ENCODE assay signal across 1 cellular context in the genomic region with DNA sequence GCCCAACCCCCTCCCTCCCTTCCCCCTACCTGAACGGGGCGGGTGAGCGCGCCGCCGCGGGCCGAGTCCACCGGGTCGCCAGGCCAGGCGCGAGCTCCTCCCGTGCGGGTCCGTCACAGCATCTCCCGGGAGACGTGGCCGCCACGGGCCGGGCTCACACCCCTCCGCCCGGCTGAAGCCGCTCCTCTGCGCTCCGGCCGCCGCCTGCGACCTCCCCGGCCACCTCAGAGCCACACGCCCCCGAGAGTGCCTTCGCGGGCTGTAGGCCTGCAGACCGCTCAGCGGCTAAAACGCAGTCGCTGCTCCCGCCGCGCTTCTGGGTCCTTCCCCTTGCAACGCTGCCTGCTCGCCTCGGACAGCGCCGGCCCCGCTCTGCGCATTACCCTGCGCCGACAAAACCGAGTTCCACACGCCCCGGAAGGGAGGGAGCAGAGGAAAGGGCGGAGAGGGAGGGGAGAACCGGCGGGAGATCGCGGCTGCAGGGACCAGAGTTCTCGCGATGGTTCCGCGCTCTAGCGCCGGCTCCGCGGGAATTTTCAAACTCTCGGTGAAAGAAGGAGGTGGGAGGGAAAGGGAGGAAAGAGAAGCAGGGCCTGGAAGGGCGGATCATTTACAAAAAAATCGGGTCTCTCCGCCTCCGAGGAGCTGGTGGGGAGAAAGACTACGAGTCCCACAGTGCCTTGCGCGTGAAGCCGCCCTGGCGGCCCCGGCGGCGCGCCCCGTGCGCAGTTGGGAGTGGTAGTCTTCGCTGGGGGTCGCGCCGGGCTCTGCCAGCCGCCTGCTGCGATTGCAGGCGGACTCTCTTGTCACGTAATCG.
TF ChIP-seq lines count a peak whose summit lies in the region.

A gene with protein sequence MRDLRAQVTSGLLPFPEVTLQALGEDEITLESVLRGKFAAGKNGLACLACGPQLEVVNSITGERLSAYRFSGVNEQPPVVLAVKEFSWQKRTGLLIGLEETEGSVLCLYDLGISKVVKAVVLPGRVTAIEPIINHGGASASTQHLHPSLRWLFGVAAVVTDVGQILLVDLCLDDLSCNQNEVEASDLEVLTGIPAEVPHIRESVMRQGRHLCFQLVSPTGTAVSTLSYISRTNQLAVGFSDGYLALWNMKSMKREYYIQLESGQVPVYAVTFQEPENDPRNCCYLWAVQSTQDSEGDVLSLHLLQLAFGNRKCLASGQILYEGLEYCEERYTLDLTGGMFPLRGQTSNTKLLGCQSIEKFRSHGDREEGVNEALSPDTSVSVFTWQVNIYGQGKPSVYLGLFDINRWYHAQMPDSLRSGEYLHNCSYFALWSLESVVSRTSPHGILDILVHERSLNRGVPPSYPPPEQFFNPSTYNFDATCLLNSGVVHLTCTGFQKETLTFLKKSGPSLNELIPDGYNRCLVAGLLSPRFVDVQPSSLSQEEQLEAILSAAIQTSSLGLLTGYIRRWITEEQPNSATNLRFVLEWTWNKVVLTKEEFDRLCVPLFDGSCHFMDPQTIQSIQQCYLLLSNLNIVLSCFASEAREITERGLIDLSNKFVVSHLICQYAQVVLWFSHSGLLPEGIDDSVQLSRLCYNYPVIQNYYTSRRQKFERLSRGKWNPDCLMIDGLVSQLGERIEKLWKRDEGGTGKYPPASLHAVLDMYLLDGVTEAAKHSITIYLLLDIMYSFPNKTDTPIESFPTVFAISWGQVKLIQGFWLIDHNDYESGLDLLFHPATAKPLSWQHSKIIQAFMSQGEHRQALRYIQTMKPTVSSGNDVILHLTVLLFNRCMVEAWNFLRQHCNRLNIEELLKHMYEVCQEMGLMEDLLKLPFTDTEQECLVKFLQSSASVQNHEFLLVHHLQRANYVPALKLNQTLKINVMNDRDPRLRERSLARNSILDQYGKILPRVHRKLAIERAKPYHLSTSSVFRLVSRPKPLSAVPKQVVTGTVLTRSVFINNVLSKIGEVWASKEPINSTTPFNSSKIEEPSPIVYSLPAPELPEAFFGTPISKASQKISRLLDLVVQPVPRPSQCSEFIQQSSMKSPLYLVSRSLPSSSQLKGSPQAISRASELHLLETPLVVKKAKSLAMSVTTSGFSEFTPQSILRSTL (N-terminal part only) (minus strand): TSS at position 400 of the 817 bp plus-strand sequence. CDS start 13,578 bp downstream, outside the sequence.

TF ChIP-seq in H1, 55 proteins besides CTCF, POLR2A, EP300 and RAD21 (continues in another document):
- TF ChIP-seq TEAD4 (IDR thresholded peaks at IDR 0.05; ENCODE audit: low read depth, low read length) (no peak), HDAC2 (IDR thresholded peaks at IDR 0.05; ENCODE audit: borderline replicate concordance in 1 of 2, low read depth in 2 of 2, low read length in 2 of 2) (no peak), TAF7 (optimal IDR thresholded peaks at IDR 0.05; ENCODE audit: borderline replicate concordance, low read depth, low read length) (peak; percentile 87), EGR1 (IDR thresholded peaks at IDR 0.05; ENCODE audit: borderline replicate concordance, low read depth, low read length) (peak; percentile 28; the same call in 1 of the 2 replicates), NRF1 (IDR thresholded peaks at IDR 0.05; ENCODE audit: low read depth, low read length) (peak; percentile 40), MAFK (IDR thresholded peaks at IDR 0.05; ENCODE audit: low read depth, low read length) (no peak), SAP30 (IDR thresholded peaks at IDR 0.05; ENCODE audit: insufficient read depth, insufficient replicate concordance, low read length) (no peak), SIRT6 (IDR thresholded peaks at IDR 0.05; ENCODE audit: low read length) (no peak), KDM1A (IDR thresholded peaks at IDR 0.05; ENCODE audit: borderline replicate concordance, low read length) (no peak), ASH2L (IDR thresholded peaks at IDR 0.05; ENCODE audit: low read length) (peak; percentile 78), TCF12 (IDR thresholded peaks at IDR 0.05; ENCODE audit: low read depth, low read length) (no peak), SP1 (IDR thresholded peaks at IDR 0.05; ENCODE audit: low read depth, low read length) (0 out of 2 replicates have a peak, but pooled peaks have one; percentile 56), POLR2AphosphoS5 (IDR thresholded peaks at IDR 0.05; ENCODE audit: low read depth, low read length) (peak; percentile 93), YY1 (IDR thresholded peaks at IDR 0.05; ENCODE audit: low read depth, low read length) (no peak), CHD2 (IDR thresholded peaks at IDR 0.05; ENCODE audit: low read length) (peak; percentile 96), SRF (IDR thresholded peaks at IDR 0.05; ENCODE audit: low read depth, low read length) (no peak), CREB1 (IDR thresholded peaks at IDR 0.05) (peak; percentile 74), SUZ12 (IDR thresholded peaks at IDR 0.05; ENCODE audit: low read length) (no peak), GABPA (IDR thresholded peaks at IDR 0.05; ENCODE audit: borderline replicate concordance, insufficient read depth, low read length) (no peak), TBP (IDR thresholded peaks at IDR 0.05; ENCODE audit: low read depth, low read length) (peak; percentile 87), JUND (IDR thresholded peaks at IDR 0.05; ENCODE audit: low read length) (no peak), CTBP2 (IDR thresholded peaks at IDR 0.05; ENCODE audit: borderline replicate concordance, insufficient read depth, insufficient read length, low read length) (peak; percentile 83), TAF1 (IDR thresholded peaks at IDR 0.05; ENCODE audit: low read depth, low read length) (peak; percentile 93), BCL11A (IDR thresholded peaks at IDR 0.05; ENCODE audit: low read depth in 2 of 2, low read length in 2 of 2) (no peak), RXRA (IDR thresholded peaks at IDR 0.05; ENCODE audit: insufficient read depth, low read depth, low read length) (no peak), SIN3A (conservative IDR thresholded peaks at IDR 0.05 in 1 of 2, IDR thresholded peaks at IDR 0.05 in 1 of 2; ENCODE audit: low read depth in 1 of 2, low read length in 2 of 2) (peak in 1 of 2 experiments; percentile 83; a peak in 2 of 4 replicates), PHF8 (conservative IDR thresholded peaks at IDR 0.05; ENCODE audit: low read depth, low read length) (peak; percentile 88), GTF2F1 (IDR thresholded peaks at IDR 0.05; ENCODE audit: borderline replicate concordance, low read depth, low read length) (0 out of 2 replicates have a peak, but pooled peaks have one; percentile 66), KDM4A (IDR thresholded peaks at IDR 0.05; ENCODE audit: low read depth, low read length, severe bottlenecking) (peak; percentile 86), BRCA1 (IDR thresholded peaks at IDR 0.05; ENCODE audit: low read depth, low read length) (peak; percentile 84), SP2 (IDR thresholded peaks at IDR 0.05; ENCODE audit: low read length) (no peak), RBBP5 (IDR thresholded peaks at IDR 0.05; ENCODE audit: borderline replicate concordance, low read depth, low read length) (peak; percentile 92), POU5F1 (IDR thresholded peaks at IDR 0.05; ENCODE audit: low read depth, low read length) (no peak)
- TF ChIP-seq, protein P1, sequence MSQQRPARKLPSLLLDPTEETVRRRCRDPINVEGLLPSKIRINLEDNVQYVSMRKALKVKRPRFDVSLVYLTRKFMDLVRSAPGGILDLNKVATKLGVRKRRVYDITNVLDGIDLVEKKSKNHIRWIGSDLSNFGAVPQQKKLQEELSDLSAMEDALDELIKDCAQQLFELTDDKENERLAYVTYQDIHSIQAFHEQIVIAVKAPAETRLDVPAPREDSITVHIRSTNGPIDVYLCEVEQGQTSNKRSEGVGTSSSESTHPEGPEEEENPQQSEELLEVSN (IDR thresholded peaks at IDR 0.05), result peak; percentile 18; the same call in 1 of the 2 replicates
- TF ChIP-seq, protein P2, sequence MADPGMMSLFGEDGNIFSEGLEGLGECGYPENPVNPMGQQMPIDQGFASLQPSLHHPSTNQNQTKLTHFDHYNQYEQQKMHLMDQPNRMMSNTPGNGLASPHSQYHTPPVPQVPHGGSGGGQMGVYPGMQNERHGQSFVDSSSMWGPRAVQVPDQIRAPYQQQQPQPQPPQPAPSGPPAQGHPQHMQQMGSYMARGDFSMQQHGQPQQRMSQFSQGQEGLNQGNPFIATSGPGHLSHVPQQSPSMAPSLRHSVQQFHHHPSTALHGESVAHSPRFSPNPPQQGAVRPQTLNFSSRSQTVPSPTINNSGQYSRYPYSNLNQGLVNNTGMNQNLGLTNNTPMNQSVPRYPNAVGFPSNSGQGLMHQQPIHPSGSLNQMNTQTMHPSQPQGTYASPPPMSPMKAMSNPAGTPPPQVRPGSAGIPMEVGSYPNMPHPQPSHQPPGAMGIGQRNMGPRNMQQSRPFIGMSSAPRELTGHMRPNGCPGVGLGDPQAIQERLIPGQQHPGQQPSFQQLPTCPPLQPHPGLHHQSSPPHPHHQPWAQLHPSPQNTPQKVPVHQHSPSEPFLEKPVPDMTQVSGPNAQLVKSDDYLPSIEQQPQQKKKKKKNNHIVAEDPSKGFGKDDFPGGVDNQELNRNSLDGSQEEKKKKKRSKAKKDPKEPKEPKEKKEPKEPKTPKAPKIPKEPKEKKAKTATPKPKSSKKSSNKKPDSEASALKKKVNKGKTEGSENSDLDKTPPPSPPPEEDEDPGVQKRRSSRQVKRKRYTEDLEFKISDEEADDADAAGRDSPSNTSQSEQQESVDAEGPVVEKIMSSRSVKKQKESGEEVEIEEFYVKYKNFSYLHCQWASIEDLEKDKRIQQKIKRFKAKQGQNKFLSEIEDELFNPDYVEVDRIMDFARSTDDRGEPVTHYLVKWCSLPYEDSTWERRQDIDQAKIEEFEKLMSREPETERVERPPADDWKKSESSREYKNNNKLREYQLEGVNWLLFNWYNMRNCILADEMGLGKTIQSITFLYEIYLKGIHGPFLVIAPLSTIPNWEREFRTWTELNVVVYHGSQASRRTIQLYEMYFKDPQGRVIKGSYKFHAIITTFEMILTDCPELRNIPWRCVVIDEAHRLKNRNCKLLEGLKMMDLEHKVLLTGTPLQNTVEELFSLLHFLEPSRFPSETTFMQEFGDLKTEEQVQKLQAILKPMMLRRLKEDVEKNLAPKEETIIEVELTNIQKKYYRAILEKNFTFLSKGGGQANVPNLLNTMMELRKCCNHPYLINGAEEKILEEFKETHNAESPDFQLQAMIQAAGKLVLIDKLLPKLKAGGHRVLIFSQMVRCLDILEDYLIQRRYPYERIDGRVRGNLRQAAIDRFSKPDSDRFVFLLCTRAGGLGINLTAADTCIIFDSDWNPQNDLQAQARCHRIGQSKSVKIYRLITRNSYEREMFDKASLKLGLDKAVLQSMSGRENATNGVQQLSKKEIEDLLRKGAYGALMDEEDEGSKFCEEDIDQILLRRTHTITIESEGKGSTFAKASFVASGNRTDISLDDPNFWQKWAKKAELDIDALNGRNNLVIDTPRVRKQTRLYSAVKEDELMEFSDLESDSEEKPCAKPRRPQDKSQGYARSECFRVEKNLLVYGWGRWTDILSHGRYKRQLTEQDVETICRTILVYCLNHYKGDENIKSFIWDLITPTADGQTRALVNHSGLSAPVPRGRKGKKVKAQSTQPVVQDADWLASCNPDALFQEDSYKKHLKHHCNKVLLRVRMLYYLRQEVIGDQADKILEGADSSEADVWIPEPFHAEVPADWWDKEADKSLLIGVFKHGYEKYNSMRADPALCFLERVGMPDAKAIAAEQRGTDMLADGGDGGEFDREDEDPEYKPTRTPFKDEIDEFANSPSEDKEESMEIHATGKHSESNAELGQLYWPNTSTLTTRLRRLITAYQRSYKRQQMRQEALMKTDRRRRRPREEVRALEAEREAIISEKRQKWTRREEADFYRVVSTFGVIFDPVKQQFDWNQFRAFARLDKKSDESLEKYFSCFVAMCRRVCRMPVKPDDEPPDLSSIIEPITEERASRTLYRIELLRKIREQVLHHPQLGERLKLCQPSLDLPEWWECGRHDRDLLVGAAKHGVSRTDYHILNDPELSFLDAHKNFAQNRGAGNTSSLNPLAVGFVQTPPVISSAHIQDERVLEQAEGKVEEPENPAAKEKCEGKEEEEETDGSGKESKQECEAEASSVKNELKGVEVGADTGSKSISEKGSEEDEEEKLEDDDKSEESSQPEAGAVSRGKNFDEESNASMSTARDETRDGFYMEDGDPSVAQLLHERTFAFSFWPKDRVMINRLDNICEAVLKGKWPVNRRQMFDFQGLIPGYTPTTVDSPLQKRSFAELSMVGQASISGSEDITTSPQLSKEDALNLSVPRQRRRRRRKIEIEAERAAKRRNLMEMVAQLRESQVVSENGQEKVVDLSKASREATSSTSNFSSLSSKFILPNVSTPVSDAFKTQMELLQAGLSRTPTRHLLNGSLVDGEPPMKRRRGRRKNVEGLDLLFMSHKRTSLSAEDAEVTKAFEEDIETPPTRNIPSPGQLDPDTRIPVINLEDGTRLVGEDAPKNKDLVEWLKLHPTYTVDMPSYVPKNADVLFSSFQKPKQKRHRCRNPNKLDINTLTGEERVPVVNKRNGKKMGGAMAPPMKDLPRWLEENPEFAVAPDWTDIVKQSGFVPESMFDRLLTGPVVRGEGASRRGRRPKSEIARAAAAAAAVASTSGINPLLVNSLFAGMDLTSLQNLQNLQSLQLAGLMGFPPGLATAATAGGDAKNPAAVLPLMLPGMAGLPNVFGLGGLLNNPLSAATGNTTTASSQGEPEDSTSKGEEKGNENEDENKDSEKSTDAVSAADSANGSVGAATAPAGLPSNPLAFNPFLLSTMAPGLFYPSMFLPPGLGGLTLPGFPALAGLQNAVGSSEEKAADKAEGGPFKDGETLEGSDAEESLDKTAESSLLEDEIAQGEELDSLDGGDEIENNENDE (IDR thresholded peaks at IDR 0.05; ENCODE audit: insufficient replicate concordance, low read length), result no peak
- TF ChIP-seq, protein P3, sequence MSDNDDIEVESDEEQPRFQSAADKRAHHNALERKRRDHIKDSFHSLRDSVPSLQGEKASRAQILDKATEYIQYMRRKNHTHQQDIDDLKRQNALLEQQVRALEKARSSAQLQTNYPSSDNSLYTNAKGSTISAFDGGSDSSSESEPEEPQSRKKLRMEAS (IDR thresholded peaks at IDR 0.05), result peak; percentile 24
- TF ChIP-seq, protein P4, sequence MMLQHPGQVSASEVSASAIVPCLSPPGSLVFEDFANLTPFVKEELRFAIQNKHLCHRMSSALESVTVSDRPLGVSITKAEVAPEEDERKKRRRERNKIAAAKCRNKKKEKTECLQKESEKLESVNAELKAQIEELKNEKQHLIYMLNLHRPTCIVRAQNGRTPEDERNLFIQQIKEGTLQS (IDR thresholded peaks at IDR 0.05; ENCODE audit: insufficient read depth, low read depth, low read length), result 0 out of 2 replicates have a peak, but pooled peaks have one; percentile 54
- TF ChIP-seq, protein P5, sequence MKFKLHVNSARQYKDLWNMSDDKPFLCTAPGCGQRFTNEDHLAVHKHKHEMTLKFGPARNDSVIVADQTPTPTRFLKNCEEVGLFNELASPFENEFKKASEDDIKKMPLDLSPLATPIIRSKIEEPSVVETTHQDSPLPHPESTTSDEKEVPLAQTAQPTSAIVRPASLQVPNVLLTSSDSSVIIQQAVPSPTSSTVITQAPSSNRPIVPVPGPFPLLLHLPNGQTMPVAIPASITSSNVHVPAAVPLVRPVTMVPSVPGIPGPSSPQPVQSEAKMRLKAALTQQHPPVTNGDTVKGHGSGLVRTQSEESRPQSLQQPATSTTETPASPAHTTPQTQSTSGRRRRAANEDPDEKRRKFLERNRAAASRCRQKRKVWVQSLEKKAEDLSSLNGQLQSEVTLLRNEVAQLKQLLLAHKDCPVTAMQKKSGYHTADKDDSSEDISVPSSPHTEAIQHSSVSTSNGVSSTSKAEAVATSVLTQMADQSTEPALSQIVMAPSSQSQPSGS (IDR thresholded peaks at IDR 0.05; ENCODE audit: low read length), result 0 out of 2 replicates have a peak, but pooled peaks have one; percentile 40
- TF ChIP-seq, protein P6, sequence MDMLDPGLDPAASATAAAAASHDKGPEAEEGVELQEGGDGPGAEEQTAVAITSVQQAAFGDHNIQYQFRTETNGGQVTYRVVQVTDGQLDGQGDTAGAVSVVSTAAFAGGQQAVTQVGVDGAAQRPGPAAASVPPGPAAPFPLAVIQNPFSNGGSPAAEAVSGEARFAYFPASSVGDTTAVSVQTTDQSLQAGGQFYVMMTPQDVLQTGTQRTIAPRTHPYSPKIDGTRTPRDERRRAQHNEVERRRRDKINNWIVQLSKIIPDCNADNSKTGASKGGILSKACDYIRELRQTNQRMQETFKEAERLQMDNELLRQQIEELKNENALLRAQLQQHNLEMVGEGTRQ (IDR thresholded peaks at IDR 0.05; ENCODE audit: low read length), result 0 out of 2 replicates have a peak, but pooled peaks have one; percentile 18
